14 cellular contexts compared by ENCODE assay signal in genomic region chr16:73125860-73126259, GRCh38.
DNase-seq lines count a peak whose midpoint lies in the region; ATAC-seq and TF ChIP-seq lines count a peak whose summit lies in the region.
"Had no signal": no experiment of that assay in that cellular context is flagged by ENCODE, and none has a peak within 500 bp of the region (broad histone marks: within the 10 kb centered on the region; RNA-seq: fewer than 3 reads in every experiment).

No MANE protein-coding gene starts in this region.

- no peak overlapping the region for H2BK120ac ChIP-seq in mesenchymal stem cell (ENCODE audit: low read depth, low read length)

- H2AK5ac ChIP-seq in mesenchymal stem cell (ENCODE audit: low read length, severe bottlenecking) = no peak overlapping the region

- H3K18ac ChIP-seq in mesenchymal stem cell (ENCODE audit: low read depth in 1 of 2, low read length in 2 of 2) = peak overlapping the region in 1 of 2 experiments; percentile 10

- H3K27me3 Mint-ChIP-seq in CD4-positive, alpha-beta T cell = no peaks in the 10 kb centered on the region

- peaks cover 12% of the 10 kb centered on the region for H3K4me1 Mint-ChIP-seq in CD4-positive, alpha-beta T cell (ENCODE audit: low read depth)

- H3K36me3 ChIP-seq in BJ (ENCODE audit: control insufficient read depth, insufficient read depth, low read length) (no peaks in the 10 kb centered on the region), mesenchymal stem cell (ENCODE audit: control insufficient read depth in 1 of 2, insufficient read depth in 2 of 2, low read depth in 1 of 2, low read length in 2 of 2) (no peaks in the 10 kb centered on the region)

- no peak for ATAC-seq in GM18858 (IDR thresholded peaks at IDR 0.05; ENCODE audit: unreplicated experiment)
- no peak for ATAC-seq in CD4-positive, alpha-beta T cell (ENCODE audit: poor library complexity)
- ATAC-seq: stimulated activated naive B cell treated with anti-CD40 and anti-IgM and Interleukin-4, amounts not matched to agents 10 μg/mL and 1 μg/mL and 100 μg/mL, for 72 hours had no signal

- no peak overlapping the region for H2AFZ ChIP-seq in mesenchymal stem cell (ENCODE audit: low read depth, low read length)

- peaks cover 2% of the 10 kb centered on the region for H3K9me3 Mint-ChIP-seq in CD4-positive, alpha-beta T cell
- H3K9me3 Mint-ChIP-seq: stimulated activated naive B cell treated with anti-CD40 and anti-IgM and Interleukin-4, amounts not matched to agents 10 μg/mL and 1 μg/mL and 100 μg/mL, for 72 hours had no signal

- DNase-seq in BJ (ENCODE audit: low read depth) = peak; percentile 31
- DNase-seq in LHCN-M2 (ENCODE audit: low read depth) = peak; percentile 34
- peak; percentile 61 for DNase-seq in dedifferentiated amniotic fluid mesenchymal stem cell (ENCODE audit: extremely low spot score)
- DNase-seq in mesenchymal stem cell = peak; percentile 45
- DNase-seq in GOT3 (lab: John Stamatoyannopoulos, UW) = no peak
- DNase-seq in CD4-positive, alpha-beta T cell = no peak
- DNase-seq in T1000 (lab: John Stamatoyannopoulos, UW) = no peak
- DNase-seq: activated CD4-positive, alpha-beta T cell treated with anti-CD3 and anti-CD28 coated beads for 4 hours; activated naive CD4-positive, alpha-beta T cell treated with anti-CD3 and anti-CD28 coated beads, Interleukin-2, amount 50 U/mL, for 16 hours; naive B cell; NCI-H446; SHP77; stimulated activated naive B cell treated with anti-CD40 and anti-IgM and Interleukin-4, amounts not matched to agents 10 μg/mL and 1 μg/mL and 100 μg/mL, for 72 hours had no signal

- intact Hi-C loops in CD4-positive, alpha-beta T cell (cut with DNase I, micrococcal nuclease) = no loop called here

- H3K36me3 Mint-ChIP-seq in CD4-positive, alpha-beta T cell (ENCODE audit: low read depth) = no peaks in the 10 kb centered on the region
- H3K36me3 Mint-ChIP-seq: naive B cell; stimulated activated naive B cell treated with anti-CD40 and anti-IgM and Interleukin-4, amounts not matched to agents 10 μg/mL and 1 μg/mL and 100 μg/mL, for 72 hours had no signal

- H3K79me1 ChIP-seq in mesenchymal stem cell (replicated peaks; ENCODE audit: low read length, poor library complexity, severe bottlenecking) = no peaks in the 10 kb centered on the region

- no peak overlapping the region for H4K91ac ChIP-seq in mesenchymal stem cell (ENCODE audit: low read length)

- H3K4me3 Mint-ChIP-seq in CD4-positive, alpha-beta T cell = no peak overlapping the region
- H3K4me3 Mint-ChIP-seq: naive B cell; stimulated activated naive B cell treated with anti-CD40 and anti-IgM and Interleukin-4, amounts not matched to agents 10 μg/mL and 1 μg/mL and 100 μg/mL, for 72 hours had no signal

- H3K27me3 ChIP-seq in BJ (ENCODE audit: control insufficient read depth, insufficient read depth, low read length) (peaks cover 2% of the 10 kb centered on the region), mesenchymal stem cell (ENCODE audit: control insufficient read depth in 1 of 2, insufficient read depth in 1 of 2, low read length in 2 of 2) (peaks cover 0 to 9% of the 10 kb centered on the region in 2 experiments)
- no peaks in the 10 kb centered on the region for H3K27me3 ChIP-seq in CD4-positive, alpha-beta T cell (ENCODE audit: control insufficient read depth, insufficient read depth, low read length)

- H3K4me3 ChIP-seq in BJ (ENCODE audit: low read depth, low read length) (no peak overlapping the region), mesenchymal stem cell (ENCODE audit: insufficient read depth in 1 of 2, low read depth in 1 of 2, low read length in 2 of 2) (peak overlapping the region in 1 of 2 experiments; percentile 7)

- no peak overlapping the region for H3K4ac ChIP-seq in mesenchymal stem cell (ENCODE audit: low read depth in 1 of 2, low read length in 2 of 2)

- no peak overlapping the region for H3K27ac Mint-ChIP-seq in CD4-positive, alpha-beta T cell
- H3K27ac Mint-ChIP-seq: stimulated activated naive B cell treated with anti-CD40 and anti-IgM and Interleukin-4, amounts not matched to agents 10 μg/mL and 1 μg/mL and 100 μg/mL, for 72 hours had no signal

- no peak overlapping the region for H2BK15ac ChIP-seq in mesenchymal stem cell (ENCODE audit: low read depth, poor library complexity, severe bottlenecking)

- H3K9me3 ChIP-seq in mesenchymal stem cell (ENCODE audit: control insufficient read depth, low read length) = peaks cover 8% of the 10 kb centered on the region
- H3K9me3 ChIP-seq in CD4-positive, alpha-beta T cell (ENCODE audit: control insufficient read depth, low read length) = no peaks in the 10 kb centered on the region

- POLR2A ChIA-PET in BJ (lab: Charles Lee) = no interaction called here
- POLR2A ChIA-PET in CD4-positive, alpha-beta T cell (lab: Charles Lee) = no interaction called here

- no peak overlapping the region for H3K4me2 ChIP-seq in mesenchymal stem cell (ENCODE audit: low read length, poor library complexity, severe bottlenecking)

- no peak overlapping the region for H3K14ac ChIP-seq in mesenchymal stem cell (ENCODE audit: low read length in 2 of 2)

- no peak for TF ChIP-seq CTCF in BJ (IDR thresholded peaks at IDR 0.05; ENCODE audit: insufficient read depth, low read depth, low read length)
- no peak for TF ChIP-seq CTCF in CD4-positive, alpha-beta T cell (IDR thresholded peaks at IDR 0.05)

- H3K9ac ChIP-seq in mesenchymal stem cell (ENCODE audit: low read length) = peak overlapping the region; percentile 36

- no peak overlapping the region for H3K27ac ChIP-seq in mesenchymal stem cell (ENCODE audit: low read length, poor library complexity, severe bottlenecking)
- H3K27ac ChIP-seq in CD4-positive, alpha-beta T cell (ENCODE audit: low read depth, low read length) = no peak overlapping the region

- no peak overlapping the region for H3K23ac ChIP-seq in mesenchymal stem cell (ENCODE audit: low read length in 2 of 2)

- WGBS in mesenchymal stem cell = 77% methylated on average over 2 of the region's 3 CpGs

- no peak overlapping the region for H2BK5ac ChIP-seq in mesenchymal stem cell (ENCODE audit: low read depth, low read length, poor library complexity, severe bottlenecking)

- CTCF ChIA-PET in BJ (lab: Yijun Ruan, JAX) = no interaction called here
- CTCF ChIA-PET in CD4-positive, alpha-beta T cell (lab: Charles Lee) = no interaction called here

- H3K4me1 ChIP-seq in mesenchymal stem cell (ENCODE audit: control insufficient read depth, insufficient read depth, low read depth, low read length) = no peaks in the 10 kb centered on the region

- no peak overlapping the region for H4K8ac ChIP-seq in mesenchymal stem cell (ENCODE audit: low read length)

- H2BK12ac ChIP-seq in mesenchymal stem cell (ENCODE audit: low read length in 2 of 2) = no peak overlapping the region

Comparison
In these comparisons a context has a peak if more than half of its experiments do, and no peak if none do; other contexts are left out.
1. DNase-seq: peak in BJ (single experiment), LHCN-M2 (single experiment), dedifferentiated amniotic fluid mesenchymal stem cell (single experiment) and mesenchymal stem cell (single experiment); none in GOT3 (single experiment), CD4-positive, alpha-beta T cell (0 of 10) and T1000 (single experiment).